1 cellular context compared by ENCODE assay signal in genomic region chr2:73828389-73828817, GRCh38.
TF ChIP-seq lines count a peak whose summit lies in the region.

No MANE protein-coding gene starts in this region.

TF ChIP-seq in GM23338, 12 proteins besides CTCF, POLR2A, EP300 and RAD21 (continued from another document):
- TF ChIP-seq REST (IDR thresholded peaks at IDR 0.05; ENCODE audit: unreplicated experiment): no peak
TF ChIP-seq in GM23338: peak in this region for 0.
